25 cellular contexts compared by ENCODE assay signal in the genomic region with DNA sequence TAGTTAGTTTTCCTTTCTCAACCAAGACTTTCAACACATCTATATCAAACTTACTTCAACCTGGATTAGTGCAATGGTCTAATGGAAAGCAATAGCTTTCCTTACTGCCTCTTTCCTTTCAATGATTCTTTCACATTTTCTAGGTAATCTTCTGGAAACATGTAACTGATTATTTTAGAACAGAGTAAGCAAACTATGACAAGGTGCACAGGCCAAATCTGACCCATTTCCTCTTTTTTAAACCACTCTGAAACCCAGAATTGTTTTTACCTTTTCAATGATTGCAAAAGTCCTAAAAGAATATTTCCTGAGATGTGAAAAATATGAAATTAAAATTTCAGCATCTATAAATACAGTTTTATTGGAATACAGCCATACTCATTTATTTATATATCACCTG.
DNase-seq lines count a peak whose midpoint lies in the region; ATAC-seq and TF ChIP-seq lines count a peak whose summit lies in the region.
"Had no signal": no experiment of that assay in that cellular context is flagged by ENCODE, and none has a peak within 500 bp of the region (broad histone marks: within the 10 kb centered on the region; RNA-seq: fewer than 3 reads in every experiment).

No MANE protein-coding gene starts in this region.

- BruUV-seq in Caco-2 (replicated peaks; lab: Mats Ljungman, UMichigan) = no TSS peak

- no peaks in the 10 kb centered on the region for H3K9me3 ChIP-seq in Caco-2
- H3K9me3 ChIP-seq: breast epithelium, SJSA1, thoracic aorta had no signal

- H3K4me3 Mint-ChIP-seq in endothelial cell (ENCODE audit: unreplicated experiment) (no peak overlapping the region), Caco-2 (ENCODE audit: unreplicated experiment) (no peak overlapping the region)
- H3K4me3 Mint-ChIP-seq: activated B cell treated with CpG ODN at 0.5 μM for 24 hours; activated T-helper 1 cell treated with anti-CD3 and anti-CD28 coated beads, Interleukin-12 subunit alpha, Interleukin-12 subunit beta, Interleukin-2, Interleukin-4 antibody, amounts not matched to agents 30 ng/mL and 10 ng/mL and 1 ng/mL, durations not matched to agents 14 hours and 24 hours and 36 hours; stimulated activated memory B cell treated with anti-CD40 and anti-IgM and Interleukin-4, amounts not matched to agents 10 μg/mL and 1 μg/mL and 100 μg/mL, for 72 hours; T-helper 2 cell treated with Interferon-gamma antibody and Interleukin-4, amounts not matched to agents 5 μg/mL and 100 μg/mL, for 36 hours had no signal

- no peak overlapping the region for H3K4me3 ChIP-seq in Caco-2 (ENCODE audit: low read depth, low read length)
- H3K4me3 ChIP-seq: BLaER1 treated with 17β-estradiol and CSF1 and Interleukin-3, amounts not matched to agents 10 nM and 100 nM; breast epithelium; hepatocyte; SJSA1; thoracic aorta had no signal

- POLR2A ChIA-PET in Caco-2 (lab: Charles Lee) = no interaction called here

- intact Hi-C loops in Caco-2 (cut with micrococcal nuclease; ENCODE audit: unreplicated experiment) = no loop called here

- H3K36me3 ChIP-seq in Caco-2 (ENCODE audit: control insufficient read depth, insufficient read depth, low read length) = no peaks in the 10 kb centered on the region
- H3K36me3 ChIP-seq: BLaER1 treated with 17β-estradiol and CSF1 and Interleukin-3, amounts not matched to agents 10 nM and 100 nM; breast epithelium; SJSA1; thoracic aorta had no signal

- CTCF ChIA-PET in Caco-2 (lab: Charles Lee) = no interaction called here

- H3K27ac Mint-ChIP-seq in endothelial cell (ENCODE audit: unreplicated experiment) (no peak overlapping the region), Caco-2 (ENCODE audit: unreplicated experiment) (no peak overlapping the region)
- H3K27ac Mint-ChIP-seq: activated B cell treated with CpG ODN at 0.5 μM for 24 hours; activated T-helper 1 cell treated with anti-CD3 and anti-CD28 coated beads, Interleukin-12 subunit alpha, Interleukin-12 subunit beta, Interleukin-2, Interleukin-4 antibody, amounts not matched to agents 30 ng/mL and 10 ng/mL and 1 ng/mL, durations not matched to agents 14 hours and 24 hours and 36 hours; stimulated activated memory B cell treated with anti-CD40 and anti-IgM and Interleukin-4, amounts not matched to agents 10 μg/mL and 1 μg/mL and 100 μg/mL, for 72 hours; T-helper 2 cell treated with Interferon-gamma antibody and Interleukin-4, amounts not matched to agents 5 μg/mL and 100 μg/mL, for 36 hours had no signal

- H3K9me3 Mint-ChIP-seq in endothelial cell (ENCODE audit: unreplicated experiment) (no peaks in the 10 kb centered on the region), Caco-2 (ENCODE audit: unreplicated experiment) (no peaks in the 10 kb centered on the region)
- H3K9me3 Mint-ChIP-seq: activated T-helper 1 cell treated with anti-CD3 and anti-CD28 coated beads, Interleukin-12 subunit alpha, Interleukin-12 subunit beta, Interleukin-2, Interleukin-4 antibody, amounts not matched to agents 30 ng/mL and 10 ng/mL and 1 ng/mL, durations not matched to agents 14 hours and 24 hours and 36 hours; T-helper 2 cell treated with Interferon-gamma antibody and Interleukin-4, amounts not matched to agents 5 μg/mL and 100 μg/mL, for 36 hours had no signal

- H3K27me3 ChIP-seq in Caco-2 (replicated peaks; ENCODE audit: control insufficient read depth, insufficient read depth, low read length) = no peaks in the 10 kb centered on the region
- H3K27me3 ChIP-seq: BLaER1 treated with 17β-estradiol and CSF1 and Interleukin-3, amounts not matched to agents 10 nM and 100 nM; breast epithelium; hepatocyte; SJSA1 had no signal

- H3K36me3 Mint-ChIP-seq in endothelial cell (ENCODE audit: low read depth, unreplicated experiment) = no peaks in the 10 kb centered on the region
- H3K36me3 Mint-ChIP-seq in Caco-2 (ENCODE audit: insufficient read depth, unreplicated experiment) = no peaks in the 10 kb centered on the region
- H3K36me3 Mint-ChIP-seq: stimulated activated memory B cell treated with anti-CD40 and anti-IgM and Interleukin-4, amounts not matched to agents 10 μg/mL and 1 μg/mL and 100 μg/mL, for 72 hours had no signal

- H3K4me1 Mint-ChIP-seq in endothelial cell (ENCODE audit: unreplicated experiment) (no peaks in the 10 kb centered on the region), Caco-2 (ENCODE audit: low read depth, unreplicated experiment) (no peaks in the 10 kb centered on the region)
- H3K4me1 Mint-ChIP-seq: activated B cell treated with CpG ODN at 0.5 μM for 24 hours; stimulated activated memory B cell treated with anti-CD40 and anti-IgM and Interleukin-4, amounts not matched to agents 10 μg/mL and 1 μg/mL and 100 μg/mL, for 72 hours had no signal

- ATAC-seq in GM18499 (IDR thresholded peaks at IDR 0.05; ENCODE audit: insufficient read depth, unreplicated experiment) (peak; percentile 49), GM19395 (IDR thresholded peaks at IDR 0.05; ENCODE audit: unreplicated experiment) (peak; percentile 75), HG02678 (IDR thresholded peaks at IDR 0.05; ENCODE audit: unreplicated experiment) (peak; percentile 58), HG03342 (IDR thresholded peaks at IDR 0.05; ENCODE audit: unreplicated experiment) (peak; percentile 64)
- ATAC-seq: HCT116; PC-3; stimulated activated memory B cell treated with anti-CD40 and anti-IgM and Interleukin-4, amounts not matched to agents 10 μg/mL and 1 μg/mL and 100 μg/mL, for 72 hours had no signal

- DNase-seq in endothelial cell (ENCODE audit: low spot score) (no peak), Caco-2 (no peak), DMS114 treated with DMSO at 0.1 percent for 48 hours (lab: John Stamatoyannopoulos, UW; ENCODE audit: unreplicated experiment) (no peak)
- no peak for DNase-seq in activated CD4-positive, alpha-beta T cell treated with anti-CD3 and anti-CD28 coated beads for 1 hour
- DNase-seq: activated B cell treated with CpG ODN at 0.5 μM for 24 hours; cortex of kidney; islet precursor cell; Karpas-422; NCI-H1092 treated with DMSO at 0.1 percent for 48 hours; NCI-H748 treated with DMSO at 0.1 percent for 48 hours; PC-3; stimulated activated CD4-positive, alpha-beta T cell treated with anti-CD3 and anti-CD28 coated beads, Interleukin-15, amount 100 ng/mL, for 24 hours had no signal

- H3K27me3 Mint-ChIP-seq in endothelial cell (ENCODE audit: unreplicated experiment) = no peaks in the 10 kb centered on the region
- H3K27me3 Mint-ChIP-seq in Caco-2 (ENCODE audit: insufficient read depth, unreplicated experiment) = no peaks in the 10 kb centered on the region
- H3K27me3 Mint-ChIP-seq: activated B cell treated with CpG ODN at 0.5 μM for 24 hours; stimulated activated memory B cell treated with anti-CD40 and anti-IgM and Interleukin-4, amounts not matched to agents 10 μg/mL and 1 μg/mL and 100 μg/mL, for 72 hours had no signal

- H3K4me1 ChIP-seq in Caco-2 = no peaks in the 10 kb centered on the region
- H3K4me1 ChIP-seq: breast epithelium had no signal

- TF ChIP-seq CTCF in endothelial cell (IDR thresholded peaks at IDR 0.05; ENCODE audit: unreplicated experiment) (no peak), Caco-2 (IDR thresholded peaks at IDR 0.05; ENCODE audit: insufficient read depth in 1 of 2, low read depth in 1 of 2, low read length in 1 of 2, severe bottlenecking in 1 of 2, unreplicated experiment in 1 of 2) (no peak)
